Comparison of ENCODE assay signal across 1 cellular context in the genomic region with DNA sequence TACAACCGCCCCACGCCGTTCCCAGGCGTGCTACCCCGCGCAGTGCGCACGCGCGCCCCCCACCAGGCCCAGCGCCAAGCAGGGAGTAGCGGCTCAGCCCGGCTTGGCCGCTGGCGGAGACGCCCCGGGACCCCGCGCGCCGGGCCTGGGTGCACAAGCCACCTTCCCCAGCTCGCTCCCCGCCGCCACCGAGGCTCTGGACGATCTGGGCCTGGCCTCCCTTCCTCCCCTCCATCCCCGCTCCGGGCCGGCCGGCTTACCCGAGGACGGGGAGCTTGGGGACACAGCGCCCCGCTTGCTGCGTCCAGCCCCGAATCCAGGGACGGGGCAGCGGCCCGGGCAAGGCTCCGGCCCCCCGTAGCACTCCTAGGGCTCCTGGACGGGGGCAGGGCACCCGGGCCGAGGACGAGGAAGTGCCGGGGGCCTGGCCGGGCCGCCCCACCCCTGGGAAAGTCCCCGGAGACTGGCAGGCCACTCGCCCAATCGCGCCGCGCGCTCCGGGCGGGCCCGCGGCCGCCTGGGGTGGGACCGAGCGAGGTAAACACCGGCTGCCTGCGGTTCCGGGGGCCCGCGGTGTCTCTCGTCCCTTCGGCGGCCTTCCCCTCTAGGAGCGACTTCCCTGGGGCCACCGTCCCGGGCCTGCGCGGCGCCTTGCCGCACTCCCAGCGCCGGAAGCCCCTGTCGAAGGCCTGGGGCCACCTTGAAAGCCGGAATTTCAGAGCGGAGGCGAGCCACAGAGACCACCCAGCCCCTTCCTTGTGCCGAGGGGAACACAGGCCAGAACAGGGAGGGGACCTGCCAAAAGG.
TF ChIP-seq lines count a peak whose summit lies in the region.

Gene TNIP1 (minus strand): TSS at position 415 of the 806 bp plus-strand sequence. CDS start 15,939 bp downstream, outside the sequence.

TF ChIP-seq in K562, 482 proteins besides CTCF, POLR2A, EP300 and RAD21 (continued from another document and continues in another):
- no peak for TF ChIP-seq CHD7 (IDR thresholded peaks at IDR 0.05; ENCODE audit: low read depth, low read length)
- TF ChIP-seq, protein P1, sequence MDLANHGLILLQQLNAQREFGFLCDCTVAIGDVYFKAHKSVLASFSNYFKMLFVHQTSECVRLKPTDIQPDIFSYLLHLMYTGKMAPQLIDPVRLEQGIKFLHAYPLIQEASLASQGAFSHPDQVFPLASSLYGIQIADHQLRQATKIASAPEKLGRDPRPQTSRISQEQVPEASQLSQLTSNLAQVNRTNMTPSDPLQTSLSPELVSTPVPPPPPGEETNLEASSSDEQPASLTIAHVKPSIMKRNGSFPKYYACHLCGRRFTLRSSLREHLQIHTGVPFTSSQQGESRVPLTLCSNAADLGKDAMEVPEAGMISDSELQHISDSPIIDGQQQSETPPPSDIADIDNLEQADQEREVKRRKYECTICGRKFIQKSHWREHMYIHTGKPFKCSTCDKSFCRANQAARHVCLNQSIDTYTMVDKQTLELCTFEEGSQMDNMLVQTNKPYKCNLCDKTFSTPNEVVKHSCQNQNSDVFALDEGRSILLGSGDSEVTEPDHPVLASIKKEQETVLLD (IDR thresholded peaks at IDR 0.05), result 0 out of 2 replicates have a peak, but pooled peaks have one; percentile 30
- TF ChIP-seq, protein P2, sequence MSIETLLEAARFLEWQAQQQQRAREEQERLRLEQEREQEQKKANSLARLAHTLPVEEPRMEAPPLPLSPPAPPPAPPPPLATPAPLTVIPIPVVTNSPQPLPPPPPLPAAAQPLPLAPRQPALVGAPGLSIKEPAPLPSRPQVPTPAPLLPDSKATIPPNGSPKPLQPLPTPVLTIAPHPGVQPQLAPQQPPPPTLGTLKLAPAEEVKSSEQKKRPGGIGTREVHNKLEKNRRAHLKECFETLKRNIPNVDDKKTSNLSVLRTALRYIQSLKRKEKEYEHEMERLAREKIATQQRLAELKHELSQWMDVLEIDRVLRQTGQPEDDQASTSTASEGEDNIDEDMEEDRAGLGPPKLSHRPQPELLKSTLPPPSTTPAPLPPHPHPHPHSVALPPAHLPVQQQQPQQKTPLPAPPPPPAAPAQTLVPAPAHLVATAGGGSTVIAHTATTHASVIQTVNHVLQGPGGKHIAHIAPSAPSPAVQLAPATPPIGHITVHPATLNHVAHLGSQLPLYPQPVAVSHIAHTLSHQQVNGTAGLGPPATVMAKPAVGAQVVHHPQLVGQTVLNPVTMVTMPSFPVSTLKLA (conservative IDR thresholded peaks at IDR 0.05), result peak; percentile 85 to 93
- TF ChIP-seq, protein P3, sequence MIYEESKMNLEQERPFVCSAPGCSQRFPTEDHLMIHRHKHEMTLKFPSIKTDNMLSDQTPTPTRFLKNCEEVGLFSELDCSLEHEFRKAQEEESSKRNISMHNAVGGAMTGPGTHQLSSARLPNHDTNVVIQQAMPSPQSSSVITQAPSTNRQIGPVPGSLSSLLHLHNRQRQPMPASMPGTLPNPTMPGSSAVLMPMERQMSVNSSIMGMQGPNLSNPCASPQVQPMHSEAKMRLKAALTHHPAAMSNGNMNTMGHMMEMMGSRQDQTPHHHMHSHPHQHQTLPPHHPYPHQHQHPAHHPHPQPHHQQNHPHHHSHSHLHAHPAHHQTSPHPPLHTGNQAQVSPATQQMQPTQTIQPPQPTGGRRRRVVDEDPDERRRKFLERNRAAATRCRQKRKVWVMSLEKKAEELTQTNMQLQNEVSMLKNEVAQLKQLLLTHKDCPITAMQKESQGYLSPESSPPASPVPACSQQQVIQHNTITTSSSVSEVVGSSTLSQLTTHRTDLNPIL (CRISPR knock-in tag; IDR thresholded peaks at IDR 0.05), result no peak
- peak; percentile 79 for TF ChIP-seq GTF2E2 (tag; IDR thresholded peaks at IDR 0.05)
- no peak for TF ChIP-seq ZBTB33 (CRISPR knock-in tag; IDR thresholded peaks at IDR 0.05)
- TF ChIP-seq HNRNPK (IDR thresholded peaks at IDR 0.05; ENCODE audit: low read depth, low read length, poor library complexity, severe bottlenecking), result no peak
- TF ChIP-seq, protein P4, sequence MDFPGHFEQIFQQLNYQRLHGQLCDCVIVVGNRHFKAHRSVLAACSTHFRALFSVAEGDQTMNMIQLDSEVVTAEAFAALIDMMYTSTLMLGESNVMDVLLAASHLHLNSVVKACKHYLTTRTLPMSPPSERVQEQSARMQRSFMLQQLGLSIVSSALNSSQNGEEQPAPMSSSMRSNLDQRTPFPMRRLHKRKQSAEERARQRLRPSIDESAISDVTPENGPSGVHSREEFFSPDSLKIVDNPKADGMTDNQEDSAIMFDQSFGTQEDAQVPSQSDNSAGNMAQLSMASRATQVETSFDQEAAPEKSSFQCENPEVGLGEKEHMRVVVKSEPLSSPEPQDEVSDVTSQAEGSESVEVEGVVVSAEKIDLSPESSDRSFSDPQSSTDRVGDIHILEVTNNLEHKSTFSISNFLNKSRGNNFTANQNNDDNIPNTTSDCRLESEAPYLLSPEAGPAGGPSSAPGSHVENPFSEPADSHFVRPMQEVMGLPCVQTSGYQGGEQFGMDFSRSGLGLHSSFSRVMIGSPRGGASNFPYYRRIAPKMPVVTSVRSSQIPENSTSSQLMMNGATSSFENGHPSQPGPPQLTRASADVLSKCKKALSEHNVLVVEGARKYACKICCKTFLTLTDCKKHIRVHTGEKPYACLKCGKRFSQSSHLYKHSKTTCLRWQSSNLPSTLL (IDR thresholded peaks at IDR 0.05), result no peak
- peak; percentile 49; the same call in 1 of the 2 replicates for TF ChIP-seq RB1 (IDR thresholded peaks at IDR 0.05; ENCODE audit: low read depth)
- no peak for TF ChIP-seq ZHX1 (conservative IDR thresholded peaks at IDR 0.05; ENCODE audit: low read length)
- TF ChIP-seq CCNT2 (IDR thresholded peaks at IDR 0.05; ENCODE audit: borderline replicate concordance, extremely low read depth, insufficient read length, low read depth, low read length), result peak; percentile 91
- TF ChIP-seq, protein P5, sequence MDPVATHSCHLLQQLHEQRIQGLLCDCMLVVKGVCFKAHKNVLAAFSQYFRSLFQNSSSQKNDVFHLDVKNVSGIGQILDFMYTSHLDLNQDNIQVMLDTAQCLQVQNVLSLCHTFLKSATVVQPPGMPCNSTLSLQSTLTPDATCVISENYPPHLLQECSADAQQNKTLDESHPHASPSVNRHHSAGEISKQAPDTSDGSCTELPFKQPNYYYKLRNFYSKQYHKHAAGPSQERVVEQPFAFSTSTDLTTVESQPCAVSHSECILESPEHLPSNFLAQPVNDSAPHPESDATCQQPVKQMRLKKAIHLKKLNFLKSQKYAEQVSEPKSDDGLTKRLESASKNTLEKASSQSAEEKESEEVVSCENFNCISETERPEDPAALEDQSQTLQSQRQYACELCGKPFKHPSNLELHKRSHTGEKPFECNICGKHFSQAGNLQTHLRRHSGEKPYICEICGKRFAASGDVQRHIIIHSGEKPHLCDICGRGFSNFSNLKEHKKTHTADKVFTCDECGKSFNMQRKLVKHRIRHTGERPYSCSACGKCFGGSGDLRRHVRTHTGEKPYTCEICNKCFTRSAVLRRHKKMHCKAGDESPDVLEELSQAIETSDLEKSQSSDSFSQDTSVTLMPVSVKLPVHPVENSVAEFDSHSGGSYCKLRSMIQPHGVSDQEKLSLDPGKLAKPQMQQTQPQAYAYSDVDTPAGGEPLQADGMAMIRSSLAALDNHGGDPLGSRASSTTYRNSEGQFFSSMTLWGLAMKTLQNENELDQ (CRISPR knock-in tag; IDR thresholded peaks at IDR 0.05; ENCODE audit: borderline replicate concordance), result no peak
- no peak for TF ChIP-seq MTF1 (CRISPR knock-in tag; IDR thresholded peaks at IDR 0.05; ENCODE audit: borderline replicate concordance)
- no peak for TF ChIP-seq HES1 (IDR thresholded peaks at IDR 0.05; ENCODE audit: low read depth)
- no peak for TF ChIP-seq LEF1 (IDR thresholded peaks at IDR 0.05)
